In genomic region chr11:68021167-68021787, GRCh38 we compare ENCODE assay signal across 12 cellular contexts. TPM values are rescaled to one million over a fixed set of nuclear protein-coding genes. Genes with fewer than 3 reads are reported as not detected.
DNase-seq lines count a peak whose midpoint lies in the region; ATAC-seq, FAIRE-seq and TF ChIP-seq lines count a peak whose summit lies in the region.
"Had no signal": no experiment of that assay in that cellular context is flagged by ENCODE, and none has a peak within 500 bp of the region (broad histone marks: within the 10 kb centered on the region; RNA-seq: fewer than 3 reads in every experiment).

No MANE protein-coding gene starts in this region.

- no peak for TF ChIP-seq RAD21 in GM12878 (IDR thresholded peaks at IDR 0.05; ENCODE audit: insufficient read depth, low read depth, low read length)

- CTCF ChIA-PET in GM12878 (lab: Yijun Ruan, JAX), result interaction anchor here (1.1 kb wide), 1 partner anchor 13 kb away, joined by 4 read pairs; no protein-coding TSS in a partner anchor

- H4K20me1 ChIP-seq in GM12878 (ENCODE audit: control insufficient read depth, insufficient read depth), result no peaks in the 10 kb centered on the region

- intact Hi-C loops in GM12878 (cut with micrococcal nuclease; ENCODE audit: unreplicated experiment), result loop anchor here (10.0 kb wide), 1 partner anchor 434 kb away; no protein-coding TSS in a partner anchor

- WGBS in GM12878 (ENCODE audit: insufficient coverage, insufficient replicate concordance, low lambda C conversion rate, missing lambda C conversion rate), result 18% methylated on average over 25 of the region's 27 CpGs

- ATAC-seq in GM12878 (peak; percentile 38; the same call in 2 of the 3 replicates), GM19463 (IDR thresholded peaks at IDR 0.05; ENCODE audit: unreplicated experiment) (no peak), GM19023 (IDR thresholded peaks at IDR 0.05; ENCODE audit: unreplicated experiment) (no peak)
- ATAC-seq: natural killer cell treated with Interleukin-12 subunit alpha and Interleukin-12 subunit beta and Interleukin-15 and Interleukin-18, amount 100 ng/mL, for 72 hours; T-helper 17 cell had no signal

- no peak overlapping the region for H3K9ac ChIP-seq in GM12878 (ENCODE audit: control insufficient read depth, insufficient read depth, low read length)

- TF ChIP-seq CTCF in BE2C (IDR thresholded peaks at IDR 0.05; ENCODE audit: low read depth, low read length) (peak; percentile 3; the same call in 1 of the 2 replicates), GM12878 (IDR thresholded peaks at IDR 0.05 in 2 of 3, conservative IDR thresholded peaks at IDR 0.05 in 1 of 3; ENCODE audit: control insufficient read depth in 2 of 3, extremely low read depth in 1 of 3, insufficient read depth in 1 of 3, low read depth in 3 of 3, low read length in 3 of 3) (peak; percentile 11 to 41 (median 26); a peak in 3 of 6 replicates)

- in situ Hi-C loops in GM12878 (cut with MboI), result no loop called here

- TF ChIP-seq EP300 in GM12878 (IDR thresholded peaks at IDR 0.05; ENCODE audit: borderline replicate concordance in 1 of 2, control insufficient read depth in 1 of 2, low read depth in 2 of 2, low read length in 2 of 2), result no peak

- no peaks in the 10 kb centered on the region for H3K9me3 ChIP-seq in BE2C
- no peaks in the 10 kb centered on the region for H3K9me3 ChIP-seq in GM12878 (replicated peaks; ENCODE audit: control insufficient read depth, insufficient read depth, low read length)

- H3K27ac ChIP-seq in GM12878 (ENCODE audit: control insufficient read depth, insufficient read depth), result no peak overlapping the region

- H3K79me2 ChIP-seq in GM12878 (ENCODE audit: control insufficient read depth, insufficient read depth, low read length), result no peaks in the 10 kb centered on the region

- H3K4me3 ChIP-seq in BE2C (ENCODE audit: low read depth, low read length) (no peak overlapping the region), GM12878 (no peak overlapping the region)

- no peak overlapping the region for H3K4me2 ChIP-seq in GM12878 (ENCODE audit: control insufficient read depth, insufficient read depth)

- no peak for FAIRE-seq in GM12878 (lab: Jason Lieb, UNC)
- FAIRE-seq: GM19239 had no signal

- no peak overlapping the region for H2AFZ ChIP-seq in GM12878 (ENCODE audit: control insufficient read depth, low read depth, low read length)

- no peak for TF ChIP-seq POLR2A in GM12878 (IDR thresholded peaks at IDR 0.05; ENCODE audit: low read depth, low read length)

- POLR2A ChIA-PET in GM12878 (lab: Charles Lee), result no interaction called here

- H3K27me3 ChIP-seq in BE2C (no peaks in the 10 kb centered on the region), GM12878 (replicated peaks in 1 of 2; ENCODE audit: control insufficient read depth in 2 of 2, insufficient read depth in 2 of 2, low read length in 1 of 2) (no peaks in the 10 kb centered on the region; a peak in 1 of 4 replicates)

- peaks cover 6% of the 10 kb centered on the region for H3K4me1 ChIP-seq in BE2C
- H3K4me1 ChIP-seq in GM12878 (ENCODE audit: control insufficient read depth, insufficient read depth, low read length), result peaks cover 3% of the 10 kb centered on the region; the same call in 1 of the 2 replicates

- SMC1A ChIA-PET in GM12878 (lab: Charles Lee; ENCODE audit: uncharacterized antibody, unreplicated experiment), result no interaction called here

- RAD21 ChIA-PET in GM12878 (lab: Charles Lee; ENCODE audit: unreplicated experiment), result interaction anchor here (0.8 kb wide), 1 partner anchor 12 kb away, joined by 3 read pairs; no protein-coding TSS in a partner anchor

- no TSS peak for BruUV-seq in GM12878 (replicated peaks; lab: Mats Ljungman, UMichigan)

- H3K36me3 ChIP-seq in BE2C (no peaks in the 10 kb centered on the region), GM12878 (ENCODE audit: control insufficient read depth in 2 of 2, insufficient read depth in 2 of 2, low read length in 1 of 2) (no peaks in the 10 kb centered on the region)

- no peak for DNase-seq in BE2C
- DNase-seq in HT1080 (ENCODE audit: low read depth), result peak; percentile 32
- no peak for DNase-seq in GM12878 (ENCODE audit: low read depth, low spot score)
- peak; percentile 70 for DNase-seq in left kidney (ENCODE audit: low read depth, low spot score)
- no peak for DNase-seq in KG1 (lab: John Stamatoyannopoulos, UW)
- no peak for DNase-seq in activated CD4-positive, alpha-beta T cell treated with anti-CD3 and anti-CD28 coated beads, Interleukin-2, amount 50 U/mL, for 1 hour
- DNase-seq: NCI-H1105, T-helper 17 cell had no signal

RNA-seq across cellular contexts. Expression of gene NDUFS8, which starts 9.2 kb away (rescaled TPM):
- polyA plus RNA-seq in BE2C (2012; ENCODE audit: insufficient read depth, insufficient read length, low read depth), result 610 TPM
- 304 and 308 TPM in 2 replicates for total RNA-seq in HT1080 (2014; rRNA removed; shearing (Covaris generic))
- 161 and 195 TPM in 2 replicates for polyA plus RNA-seq in HT1080 (2015; cell fraction: cytosol; rRNA removed)
- 88.6 and 90.0 TPM in 2 replicates for polyA plus RNA-seq in HT1080 (2015; cell fraction: nucleus; rRNA removed)
- total RNA-seq in GM12878 (2013; cell fraction: nucleolus; rRNA removed), result 26.5 and 35.4 TPM in 2 replicates
- total RNA-seq in GM12878 (2014; rRNA removed), result 224 and 238 TPM in 2 replicates
- 67.9 and 69.2 TPM in 2 replicates for total RNA-seq in GM12878 (2014; rRNA removed; fragmentation: Illumina TruSeq; extraction: Trizol)
- total RNA-seq in GM12878 (2021), result 169 and 176 TPM in 2 replicates
- 53.0 TPM for polyA plus RNA-seq in GM12878 (2011; ENCODE audit: low read depth)
- polyA plus RNA-seq in GM12878 (2011; rRNA removed), result 17.7 and 41.5 TPM in 2 replicates
- 87.4 and 156 TPM in 2 replicates for polyA plus RNA-seq in GM12878 (2011; cell fraction: cytosol; rRNA removed)
- 97.0 and 109 TPM in 2 replicates for polyA plus RNA-seq in GM12878 (2011; cell fraction: nucleus; rRNA removed)
- 86.6 and 93.3 TPM in 2 replicates for polyA plus RNA-seq in GM12878 (2012)
- 13.1 and 44.4 TPM in 2 replicates for polyA plus RNA-seq in GM12878 (2014; fragmentation: Illumina TruSeq; extraction: Trizol)
- polyA plus RNA-seq in GM12878 (2014; fragmentation: Nextera tagmentation; extraction: Ambion mirVana), result 10 to 100 TPM; 17.6 to 71.2 TPM
- polyA plus RNA-seq in GM12878 (2014; rRNA removed), result 214 and 239 TPM in 2 replicates
- polyA plus RNA-seq in GM12878 (2016; fragmentation: Nextera tagmentation; extraction: Ambion mirVana), result 100 to 1,000 TPM; 300 to 308 TPM
- 41.8 and 80.4 TPM in 2 replicates for polyA minus RNA-seq in GM12878 (2011; rRNA and poly(A)+ RNA removed)
- polyA minus RNA-seq in GM12878 (2011; cell fraction: cytosol; rRNA and poly(A)+ RNA removed), result 42.0 and 51.3 TPM in 2 replicates
- polyA minus RNA-seq in GM12878 (2011; cell fraction: nucleus; rRNA and poly(A)+ RNA removed), result 30.9 and 54.5 TPM in 2 replicates

RNA-seq across cellular contexts. Expression of gene ALDH3B1, which starts 11.2 kb away (rescaled TPM):
- polyA plus RNA-seq in BE2C (2012; ENCODE audit: insufficient read depth, insufficient read length, low read depth), result 1.1 TPM
- 15.5 and 19.0 TPM in 2 replicates for total RNA-seq in HT1080 (2014; rRNA removed; shearing (Covaris generic))
- polyA plus RNA-seq in HT1080 (2015; cell fraction: cytosol; rRNA removed), result 48.1 and 53.6 TPM in 2 replicates
- polyA plus RNA-seq in HT1080 (2015; cell fraction: nucleus; rRNA removed), result 53.1 and 75.3 TPM in 2 replicates
- total RNA-seq in GM12878 (2013; cell fraction: nucleolus; rRNA removed), result not detected in 2 replicates
- total RNA-seq in GM12878 (2014; rRNA removed), result 0.17 and 0.60 TPM in 2 replicates
- total RNA-seq in GM12878 (2014; rRNA removed; fragmentation: Illumina TruSeq; extraction: Trizol), result 0.18 TPM in 1 of 2 replicates, not detected in the other
- total RNA-seq in GM12878 (2021), result 0.32 TPM in 1 of 2 replicates, not detected in the other
- not detected for polyA plus RNA-seq in GM12878 (2011; ENCODE audit: low read depth)
- polyA plus RNA-seq in GM12878 (2011; rRNA removed), result not detected in 2 replicates
- 0.01 TPM in 1 of 2 replicates, not detected in the other for polyA plus RNA-seq in GM12878 (2011; cell fraction: cytosol; rRNA removed)
- polyA plus RNA-seq in GM12878 (2011; cell fraction: nucleus; rRNA removed), result not detected in 2 replicates
- polyA plus RNA-seq in GM12878 (2012), result 0.13 and 0.14 TPM in 2 replicates
- 0.04 TPM in 1 of 2 replicates, not detected in the other for polyA plus RNA-seq in GM12878 (2014; fragmentation: Illumina TruSeq; extraction: Trizol)
- under 1 TPM; 0.03 to 0.13 TPM for polyA plus RNA-seq in GM12878 (2014; fragmentation: Nextera tagmentation; extraction: Ambion mirVana)
- 0.19 and 0.23 TPM in 2 replicates for polyA plus RNA-seq in GM12878 (2014; rRNA removed)
- polyA plus RNA-seq in GM12878 (2016; fragmentation: Nextera tagmentation; extraction: Ambion mirVana), result under 1 TPM in 1 of 2 experiments, not detected in 1; 0.37 TPM
- not detected in 2 replicates for polyA minus RNA-seq in GM12878 (2011; rRNA and poly(A)+ RNA removed)
- 0.94 and 1.0 TPM in 2 replicates for polyA minus RNA-seq in GM12878 (2011; cell fraction: cytosol; rRNA and poly(A)+ RNA removed)
- polyA minus RNA-seq in GM12878 (2011; cell fraction: nucleus; rRNA and poly(A)+ RNA removed), result 0.12 and 0.29 TPM in 2 replicates

RNA-seq across cellular contexts. Expression of gene UNC93B1, which starts 17.4 kb away (rescaled TPM):
- 2.8 TPM for polyA plus RNA-seq in BE2C (2012; ENCODE audit: insufficient read depth, insufficient read length, low read depth)
- 16.2 and 18.7 TPM in 2 replicates for total RNA-seq in HT1080 (2014; rRNA removed; shearing (Covaris generic))
- polyA plus RNA-seq in HT1080 (2015; cell fraction: cytosol; rRNA removed), result 31.0 and 32.6 TPM in 2 replicates
- 47.2 and 48.1 TPM in 2 replicates for polyA plus RNA-seq in HT1080 (2015; cell fraction: nucleus; rRNA removed)
- 59.2 TPM in 2 replicates for total RNA-seq in GM12878 (2013; cell fraction: nucleolus; rRNA removed)
- total RNA-seq in GM12878 (2014; rRNA removed), result 61.9 and 67.8 TPM in 2 replicates
- total RNA-seq in GM12878 (2014; rRNA removed; fragmentation: Illumina TruSeq; extraction: Trizol), result 16.1 and 18.6 TPM in 2 replicates
- 75.6 and 79.7 TPM in 2 replicates for total RNA-seq in GM12878 (2021)
- polyA plus RNA-seq in GM12878 (2011; ENCODE audit: low read depth), result 29.9 TPM
- polyA plus RNA-seq in GM12878 (2011; rRNA removed), result 18.5 and 41.1 TPM in 2 replicates
- polyA plus RNA-seq in GM12878 (2011; cell fraction: cytosol; rRNA removed), result 38.3 and 51.7 TPM in 2 replicates
- polyA plus RNA-seq in GM12878 (2011; cell fraction: nucleus; rRNA removed), result 115 and 153 TPM in 2 replicates
- 54.8 and 57.9 TPM in 2 replicates for polyA plus RNA-seq in GM12878 (2012)
- 8.1 and 25.3 TPM in 2 replicates for polyA plus RNA-seq in GM12878 (2014; fragmentation: Illumina TruSeq; extraction: Trizol)
- polyA plus RNA-seq in GM12878 (2014; fragmentation: Nextera tagmentation; extraction: Ambion mirVana), result 1 to 10 TPM; 1.3 to 3.4 TPM
- 73.1 and 79.9 TPM in 2 replicates for polyA plus RNA-seq in GM12878 (2014; rRNA removed)
- 10 to 100 TPM; 35.0 to 37.5 TPM for polyA plus RNA-seq in GM12878 (2016; fragmentation: Nextera tagmentation; extraction: Ambion mirVana)
- 31.6 and 44.0 TPM in 2 replicates for polyA minus RNA-seq in GM12878 (2011; rRNA and poly(A)+ RNA removed)
- 18.9 and 20.0 TPM in 2 replicates for polyA minus RNA-seq in GM12878 (2011; cell fraction: cytosol; rRNA and poly(A)+ RNA removed)
- 24.2 and 31.8 TPM in 2 replicates for polyA minus RNA-seq in GM12878 (2011; cell fraction: nucleus; rRNA and poly(A)+ RNA removed)

RNA-seq across cellular contexts. Expression of gene TCIRG1, which starts 17.5 kb away (rescaled TPM):
- 58.1 TPM for polyA plus RNA-seq in BE2C (2012; ENCODE audit: insufficient read depth, insufficient read length, low read depth)
- 75.1 and 77.2 TPM in 2 replicates for total RNA-seq in HT1080 (2014; rRNA removed; shearing (Covaris generic))
- 37.9 and 40.4 TPM in 2 replicates for polyA plus RNA-seq in HT1080 (2015; cell fraction: cytosol; rRNA removed)
- polyA plus RNA-seq in HT1080 (2015; cell fraction: nucleus; rRNA removed), result 805 and 853 TPM in 2 replicates
- 287 and 325 TPM in 2 replicates for total RNA-seq in GM12878 (2013; cell fraction: nucleolus; rRNA removed)
- total RNA-seq in GM12878 (2014; rRNA removed) (143 and 166 TPM in 2 replicates), GM12878 (2014; rRNA removed; fragmentation: Illumina TruSeq; extraction: Trizol) (18.9 and 20.4 TPM in 2 replicates), GM12878 (2021) (173 and 179 TPM in 2 replicates)
- 40.2 TPM for polyA plus RNA-seq in GM12878 (2011; ENCODE audit: low read depth)
- polyA plus RNA-seq in GM12878 (2011; rRNA removed) (20.8 and 51.2 TPM in 2 replicates), GM12878 (2014; fragmentation: Illumina TruSeq; extraction: Trizol) (3.0 and 18.6 TPM in 2 replicates), GM12878 (2014; fragmentation: Nextera tagmentation; extraction: Ambion mirVana) (1 to 10 TPM in 1 of 2 experiments, under 1 TPM in 1; 0.76 to 7.5 TPM), GM12878 (2014; rRNA removed) (218 and 238 TPM in 2 replicates), GM12878 (2016; fragmentation: Nextera tagmentation; extraction: Ambion mirVana) (100 to 1,000 TPM; 124 to 148 TPM)
- 73.7 and 130 TPM in 2 replicates for polyA plus RNA-seq in GM12878 (2011; cell fraction: cytosol; rRNA removed)
- polyA plus RNA-seq in GM12878 (2011; cell fraction: nucleus; rRNA removed), result 2,133 and 2,164 TPM in 2 replicates
- 133 and 152 TPM in 2 replicates for polyA plus RNA-seq in GM12878 (2012)
- polyA minus RNA-seq in GM12878 (2011; rRNA and poly(A)+ RNA removed), result 36.7 and 83.1 TPM in 2 replicates
- polyA minus RNA-seq in GM12878 (2011; cell fraction: cytosol; rRNA and poly(A)+ RNA removed), result 30.3 and 36.8 TPM in 2 replicates
- polyA minus RNA-seq in GM12878 (2011; cell fraction: nucleus; rRNA and poly(A)+ RNA removed), result 200 and 263 TPM in 2 replicates

Comparison
In these comparisons a context has a peak if more than half of its experiments do, and no peak if none do; other contexts are left out.
1. DNase-seq: peak in HT1080 (single experiment) and left kidney (single experiment); none in BE2C (single experiment), GM12878 (single experiment), KG1 (single experiment) and activated CD4-positive, alpha-beta T cell treated with anti-CD3 and anti-CD28 coated beads, Interleukin-2, amount 50 U/mL, for 1 hour (single experiment).
2. RNA of gene ALDH3B1, which starts 11.2 kb away (total RNA-seq): 15.5 to 19.0 TPM in HT1080; 0.17 to 0.60 TPM in GM12878; every median in the first group is over 10 times any median in the second.